Comparison of ENCODE assay signal across 1 cellular context in genomic region chr3:124157748-124158147, GRCh38.
TF ChIP-seq lines count a peak whose summit lies in the region.

No MANE protein-coding gene starts in this region.

TF ChIP-seq in GM23338, 12 proteins besides CTCF, POLR2A, EP300 and RAD21 (continued from another document):
- TF ChIP-seq, protein P1, sequence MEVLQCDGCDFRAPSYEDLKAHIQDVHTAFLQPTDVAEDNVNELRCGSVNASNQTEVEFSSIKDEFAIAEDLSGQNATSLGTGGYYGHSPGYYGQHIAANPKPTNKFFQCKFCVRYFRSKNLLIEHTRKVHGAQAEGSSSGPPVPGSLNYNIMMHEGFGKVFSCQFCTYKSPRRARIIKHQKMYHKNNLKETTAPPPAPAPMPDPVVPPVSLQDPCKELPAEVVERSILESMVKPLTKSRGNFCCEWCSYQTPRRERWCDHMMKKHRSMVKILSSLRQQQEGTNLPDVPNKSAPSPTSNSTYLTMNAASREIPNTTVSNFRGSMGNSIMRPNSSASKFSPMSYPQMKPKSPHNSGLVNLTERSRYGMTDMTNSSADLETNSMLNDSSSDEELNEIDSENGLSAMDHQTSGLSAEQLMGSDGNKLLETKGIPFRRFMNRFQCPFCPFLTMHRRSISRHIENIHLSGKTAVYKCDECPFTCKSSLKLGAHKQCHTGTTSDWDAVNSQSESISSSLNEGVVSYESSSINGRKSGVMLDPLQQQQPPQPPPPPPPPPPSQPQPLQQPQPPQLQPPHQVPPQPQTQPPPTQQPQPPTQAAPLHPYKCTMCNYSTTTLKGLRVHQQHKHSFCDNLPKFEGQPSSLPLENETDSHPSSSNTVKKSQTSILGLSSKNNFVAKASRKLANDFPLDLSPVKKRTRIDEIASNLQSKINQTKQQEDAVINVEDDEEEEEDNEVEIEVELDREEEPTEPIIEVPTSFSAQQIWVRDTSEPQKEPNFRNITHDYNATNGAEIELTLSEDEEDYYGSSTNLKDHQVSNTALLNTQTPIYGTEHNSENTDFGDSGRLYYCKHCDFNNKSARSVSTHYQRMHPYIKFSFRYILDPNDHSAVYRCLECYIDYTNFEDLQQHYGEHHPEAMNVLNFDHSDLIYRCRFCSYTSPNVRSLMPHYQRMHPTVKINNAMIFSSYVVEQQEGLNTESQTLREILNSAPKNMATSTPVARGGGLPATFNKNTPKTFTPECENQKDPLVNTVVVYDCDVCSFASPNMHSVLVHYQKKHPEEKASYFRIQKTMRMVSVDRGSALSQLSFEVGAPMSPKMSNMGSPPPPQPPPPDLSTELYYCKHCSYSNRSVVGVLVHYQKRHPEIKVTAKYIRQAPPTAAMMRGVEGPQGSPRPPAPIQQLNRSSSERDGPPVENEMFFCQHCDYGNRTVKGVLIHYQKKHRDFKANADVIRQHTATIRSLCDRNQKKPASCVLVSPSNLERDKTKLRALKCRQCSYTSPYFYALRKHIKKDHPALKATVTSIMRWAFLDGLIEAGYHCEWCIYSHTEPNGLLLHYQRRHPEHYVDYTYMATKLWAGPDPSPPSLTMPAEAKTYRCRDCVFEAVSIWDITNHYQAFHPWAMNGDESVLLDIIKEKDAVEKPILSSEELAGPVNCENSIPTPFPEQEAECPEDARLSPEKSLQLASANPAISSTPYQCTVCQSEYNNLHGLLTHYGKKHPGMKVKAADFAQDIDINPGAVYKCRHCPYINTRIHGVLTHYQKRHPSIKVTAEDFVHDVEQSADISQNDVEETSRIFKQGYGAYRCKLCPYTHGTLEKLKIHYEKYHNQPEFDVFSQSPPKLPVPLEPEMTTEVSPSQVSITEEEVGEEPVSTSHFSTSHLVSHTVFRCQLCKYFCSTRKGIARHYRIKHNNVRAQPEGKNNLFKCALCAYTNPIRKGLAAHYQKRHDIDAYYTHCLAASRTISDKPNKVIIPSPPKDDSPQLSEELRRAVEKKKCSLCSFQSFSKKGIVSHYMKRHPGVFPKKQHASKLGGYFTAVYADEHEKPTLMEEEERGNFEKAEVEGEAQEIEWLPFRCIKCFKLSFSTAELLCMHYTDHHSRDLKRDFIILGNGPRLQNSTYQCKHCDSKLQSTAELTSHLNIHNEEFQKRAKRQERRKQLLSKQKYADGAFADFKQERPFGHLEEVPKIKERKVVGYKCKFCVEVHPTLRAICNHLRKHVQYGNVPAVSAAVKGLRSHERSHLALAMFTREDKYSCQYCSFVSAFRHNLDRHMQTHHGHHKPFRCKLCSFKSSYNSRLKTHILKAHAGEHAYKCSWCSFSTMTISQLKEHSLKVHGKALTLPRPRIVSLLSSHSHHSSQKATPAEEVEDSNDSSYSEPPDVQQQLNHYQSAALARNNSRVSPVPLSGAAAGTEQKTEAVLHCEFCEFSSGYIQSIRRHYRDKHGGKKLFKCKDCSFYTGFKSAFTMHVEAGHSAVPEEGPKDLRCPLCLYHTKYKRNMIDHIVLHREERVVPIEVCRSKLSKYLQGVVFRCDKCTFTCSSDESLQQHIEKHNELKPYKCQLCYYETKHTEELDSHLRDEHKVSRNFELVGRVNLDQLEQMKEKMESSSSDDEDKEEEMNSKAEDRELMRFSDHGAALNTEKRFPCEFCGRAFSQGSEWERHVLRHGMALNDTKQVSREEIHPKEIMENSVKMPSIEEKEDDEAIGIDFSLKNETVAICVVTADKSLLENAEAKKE (CRISPR knock-in tag; IDR thresholded peaks at IDR 0.05) = no peak
- TF ChIP-seq ZNF114 (CRISPR knock-in tag; IDR thresholded peaks at IDR 0.05) (no peak), EZH2phosphoT487 (IDR thresholded peaks at IDR 0.05; ENCODE audit: unreplicated experiment) (no peak), ETS1 (IDR thresholded peaks at IDR 0.05) (no peak), EZH2 (IDR thresholded peaks at IDR 0.05; ENCODE audit: low read depth, unreplicated experiment) (no peak), NANOG (IDR thresholded peaks at IDR 0.05; ENCODE audit: borderline replicate concordance) (no peak), STAT1 (IDR thresholded peaks at IDR 0.05; ENCODE audit: unreplicated experiment) (no peak), CREB1 (CRISPR knock-in tag; IDR thresholded peaks at IDR 0.05; ENCODE audit: low read depth) (no peak)
